ENCODE assay signal across 8 cellular contexts in genomic region chr5:98775246-98775961, GRCh38. TPM values are rescaled to one million over a fixed set of nuclear protein-coding genes. Genes with fewer than 3 reads are reported as not detected.
DNase-seq lines count a peak whose midpoint lies in the region; ATAC-seq and TF ChIP-seq lines count a peak whose summit lies in the region.

No MANE protein-coding gene starts in this region.

- no peak for TF ChIP-seq CTCF in progenitor cell of endocrine pancreas (IDR thresholded peaks at IDR 0.05; ENCODE audit: unreplicated experiment)

- no peaks in the 10 kb centered on the region for H3K9me3 Mint-ChIP-seq in progenitor cell of endocrine pancreas (ENCODE audit: low read depth)

- peak overlapping the region; percentile 73; the same call in 1 of the 2 replicates for H3K4me3 ChIP-seq in GM08714 (ENCODE audit: low read length)
- peak overlapping the region; percentile 83 for H3K4me3 ChIP-seq in SJSA1

- peaks cover 41% of the 10 kb centered on the region for H3K36me3 ChIP-seq in SJSA1

- H3K36me3 Mint-ChIP-seq in progenitor cell of endocrine pancreas (ENCODE audit: insufficient read depth) = peaks cover 5% of the 10 kb centered on the region

- no peaks in the 10 kb centered on the region for H3K9me3 ChIP-seq in SJSA1 (replicated peaks)

- no peaks in the 10 kb centered on the region for H3K27me3 ChIP-seq in SJSA1 (replicated peaks)

- H3K27ac ChIP-seq in SJSA1 = no peak overlapping the region; the same call in 1 of the 2 replicates

- ATAC-seq in GM18868 (IDR thresholded peaks at IDR 0.05; ENCODE audit: unreplicated experiment) (no peak), left colon (no peak)

- H3K4me1 Mint-ChIP-seq in progenitor cell of endocrine pancreas (ENCODE audit: low read depth) = peaks cover 36% of the 10 kb centered on the region

- H3K27me3 Mint-ChIP-seq in progenitor cell of endocrine pancreas = no peaks in the 10 kb centered on the region

- peak overlapping the region; percentile 91 for H3K4me3 Mint-ChIP-seq in progenitor cell of endocrine pancreas (ENCODE audit: low read depth)

- intact Hi-C loops in left colon (cut with DNase I, micrococcal nuclease) = no loop called here

- DNase-seq in SJSA1 (ENCODE audit: low read depth in 1 of 2, low spot score in 2 of 2) = no peak
- DNase-seq in fibroblast of peridontal ligament (ENCODE audit: extremely low read depth) = peak; percentile 51
- DNase-seq in progenitor cell of endocrine pancreas (ENCODE audit: low spot score, unreplicated experiment) = no peak
- DNase-seq in effector CD4-positive, alpha-beta T cell = no peak
- DNase-seq in left colon = no peak
- no peak for DNase-seq in NCI-H1417 treated with DMSO at 0.1 percent for 48 hours (lab: John Stamatoyannopoulos, UW)

- H3K4me1 ChIP-seq in SJSA1 (replicated peaks) = peaks cover 32% of the 10 kb centered on the region

- H3K27ac Mint-ChIP-seq in progenitor cell of endocrine pancreas = peak overlapping the region; percentile 98

RNA-seq across cellular contexts. Expression of gene RGMB, which starts 1.9 kb away (rescaled TPM):
- total RNA-seq in SJSA1 (2014; rRNA removed; shearing (Covaris generic)) = 30.4 and 39.2 TPM in 2 replicates
- 20.4 and 24.4 TPM in 2 replicates for total RNA-seq in progenitor cell of endocrine pancreas
- 10 to 100 TPM; 53.9 to 63.9 TPM for total RNA-seq in left colon
